Comparison of ENCODE assay signal across 8 cellular contexts in genomic region chr1:20508411-20508771, GRCh38. TPM values are rescaled to one million over a fixed set of nuclear protein-coding genes. Genes with fewer than 3 reads are reported as not detected.
A peak's percentile ranks its signal among the peaks of the same experiment; 100 is the strongest.
DNase-seq lines count a peak whose midpoint lies in the region; ATAC-seq and TF ChIP-seq lines count a peak whose summit lies in the region.

No MANE protein-coding gene starts in this region.

- 65% methylated on average over 5 of the region's 5 CpGs for WGBS in liver

- TF ChIP-seq CTCF in ascending aorta (IDR thresholded peaks at IDR 0.05) = no peak
- no peak for TF ChIP-seq CTCF in liver (IDR thresholded peaks at IDR 0.05; ENCODE audit: low read depth, low read length, missing input control)
- no peak for TF ChIP-seq CTCF in thoracic aorta (IDR thresholded peaks at IDR 0.05)

- no peaks in the 10 kb centered on the region for H3K27me3 Mint-ChIP-seq in activated CD8-positive, alpha-beta memory T cell treated with anti-CD3 and anti-CD28 coated beads, Interleukin-2, amount 10 ng/mL, durations not matched to agents 7 days and 5 days

- H3K27me3 ChIP-seq in ascending aorta (no peaks in the 10 kb centered on the region), liver (ENCODE audit: control insufficient read depth in 4 of 4, insufficient read depth in 4 of 4, low read length in 3 of 4) (peaks cover 0 to 2% (median 0%) of the 10 kb centered on the region in 4 donors), thoracic aorta (replicated peaks; ENCODE audit: insufficient read depth) (no peaks in the 10 kb centered on the region)

- H3K4me3 Mint-ChIP-seq in activated CD8-positive, alpha-beta memory T cell treated with anti-CD3 and anti-CD28 coated beads, Interleukin-2, amount 10 ng/mL, durations not matched to agents 7 days and 5 days = peak overlapping the region; percentile 87

- peaks cover 22% of the 10 kb centered on the region for H3K4me1 Mint-ChIP-seq in activated CD8-positive, alpha-beta memory T cell treated with anti-CD3 and anti-CD28 coated beads, Interleukin-2, amount 10 ng/mL, durations not matched to agents 7 days and 5 days

- DNase-seq in activated CD8-positive, alpha-beta memory T cell treated with anti-CD3 and anti-CD28 coated beads, Interleukin-2, amount 10 ng/mL, durations not matched to agents 7 days and 5 days = no peak
- DNase-seq in activated CD8-positive, alpha-beta memory T cell treated with anti-CD3 and anti-CD28 coated beads, Interleukin-2, amount 50 U/mL, for 48 hours = no peak
- no peak for DNase-seq in ascending aorta (ENCODE audit: low spot score in 2 of 2)
- DNase-seq in thoracic aorta (ENCODE audit: low spot score) = no peak
- DNase-seq in NCI-H226 = no peak

- H3K36me3 Mint-ChIP-seq in activated CD8-positive, alpha-beta memory T cell treated with anti-CD3 and anti-CD28 coated beads, Interleukin-2, amount 10 ng/mL, durations not matched to agents 7 days and 5 days = no peaks in the 10 kb centered on the region

- H3K27ac Mint-ChIP-seq in activated CD8-positive, alpha-beta memory T cell treated with anti-CD3 and anti-CD28 coated beads, Interleukin-2, amount 10 ng/mL, durations not matched to agents 7 days and 5 days = peak overlapping the region; percentile 87

- no peak for TF ChIP-seq RAD21 in liver (IDR thresholded peaks at IDR 0.05)

- peak overlapping the region; percentile 63 to 90 for H3K27ac ChIP-seq in ascending aorta
- peak overlapping the region in 1 of 2 donors; percentile 68 for H3K27ac ChIP-seq in liver (ENCODE audit: low read depth in 1 of 2, low read length in 2 of 2)
- peak overlapping the region; percentile 68 to 69 for H3K27ac ChIP-seq in thoracic aorta

- H3K4me3 ChIP-seq in ascending aorta (peak overlapping the region; percentile 72 to 98), liver (ENCODE audit: low read depth in 1 of 3, low read length in 3 of 3) (peak overlapping the region; percentile 73 to 93 (median 91)), thoracic aorta (peak overlapping the region; percentile 94)

- H3K36me3 ChIP-seq in ascending aorta (peaks cover 0 to 10% of the 10 kb centered on the region in 2 donors), liver (ENCODE audit: control insufficient read depth in 4 of 4, insufficient read depth in 3 of 4, low read depth in 1 of 4, low read length in 3 of 4) (no peaks in the 10 kb centered on the region), thoracic aorta (no peaks in the 10 kb centered on the region)

- no peaks in the 10 kb centered on the region for H3K9me3 Mint-ChIP-seq in activated CD8-positive, alpha-beta memory T cell treated with anti-CD3 and anti-CD28 coated beads, Interleukin-2, amount 10 ng/mL, durations not matched to agents 7 days and 5 days (ENCODE audit: low read depth)

- peak overlapping the region in 1 of 2 donors; percentile 47 for H3K9ac ChIP-seq in liver (ENCODE audit: low read depth in 1 of 2, low read length in 2 of 2)

- H3K4me1 ChIP-seq in ascending aorta = peaks cover 0 to 24% of the 10 kb centered on the region in 2 donors
- H3K4me1 ChIP-seq in liver (ENCODE audit: control insufficient read depth in 4 of 4, insufficient read depth in 4 of 4, low read length in 3 of 4) = peaks cover 1 to 27% (median 16%) of the 10 kb centered on the region in 4 donors
- peaks cover 8 to 24% of the 10 kb centered on the region in 2 donors for H3K4me1 ChIP-seq in thoracic aorta (ENCODE audit: control insufficient read depth in 1 of 2, low read depth in 2 of 2)

- CTCF ChIA-PET in activated CD8-positive, alpha-beta memory T cell treated with anti-CD3 and anti-CD28 coated beads, Interleukin-2, amount 10 ng/mL, durations not matched to agents 7 days and 5 days (lab: Charles Lee) = interaction anchor here (1.0 to 2.1 kb wide), 4 partner anchors 14 to 296 kb away, joined by 5 to 17 read pairs (median 8); partner anchors contain the start of gene DDOST

- no peaks in the 10 kb centered on the region for H3K9me3 ChIP-seq in ascending aorta
- no peaks in the 10 kb centered on the region for H3K9me3 ChIP-seq in liver (ENCODE audit: control insufficient read depth in 4 of 4, low read length in 3 of 4)
- no peaks in the 10 kb centered on the region for H3K9me3 ChIP-seq in thoracic aorta

- no peak for ATAC-seq in activated CD8-positive, alpha-beta memory T cell treated with anti-CD3 and anti-CD28 coated beads, Interleukin-2, amount 10 ng/mL, durations not matched to agents 7 days and 5 days
- ATAC-seq in thoracic aorta (ENCODE audit: insufficient number of reproducible peaks, low FRiP score, low read depth) (no peak), GM18867 (IDR thresholded peaks at IDR 0.05; ENCODE audit: unreplicated experiment) (no peak), GM19463 (IDR thresholded peaks at IDR 0.05; ENCODE audit: unreplicated experiment) (no peak)

- intact Hi-C loops in ascending aorta (cut with DNase I) = loop anchor here (1.0 kb wide), 3 partner anchors 22 to 153 kb away; partner anchors contain the start of genes CAMK2N1, DDOST and PINK1

TF ChIP-seq in liver, 16 proteins besides CTCF, POLR2A, EP300 and RAD21:
- TF ChIP-seq JUND (IDR thresholded peaks at IDR 0.05) (no peak), ZBTB33 (IDR thresholded peaks at IDR 0.05) (no peak), YY1 (IDR thresholded peaks at IDR 0.05) (no peak), GABPA (IDR thresholded peaks at IDR 0.05 in 1 of 2, conservative IDR thresholded peaks at IDR 0.05 in 1 of 2) (no peak), REST (IDR thresholded peaks at IDR 0.05) (no peak), SP1 (IDR thresholded peaks at IDR 0.05) (no peak), NR2F2 (IDR thresholded peaks at IDR 0.05) (no peak), HNF4A (conservative IDR thresholded peaks at IDR 0.05) (no peak), FOXA1 (IDR thresholded peaks at IDR 0.05) (no peak), TAF1 (conservative IDR thresholded peaks at IDR 0.05) (no peak), ATF3 (IDR thresholded peaks at IDR 0.05) (no peak), HNF4G (IDR thresholded peaks at IDR 0.05) (no peak), EGR1 (IDR thresholded peaks at IDR 0.05; ENCODE audit: low read depth in 2 of 2) (no peak), RXRA (IDR thresholded peaks at IDR 0.05) (no peak)
TF ChIP-seq in liver: peak in this region for 0.

RNA-seq across cellular contexts. Expression of gene MUL1, which starts 0.4 kb away (rescaled TPM):
- 10 to 100 TPM; 14.9 to 19.5 TPM for total RNA-seq in activated CD8-positive, alpha-beta memory T cell treated with anti-CD3 and anti-CD28 coated beads, Interleukin-2, amount 10 ng/mL, durations not matched to agents 7 days and 5 days
- 34.7 TPM for total RNA-seq in ascending aorta
- total RNA-seq in liver = 10 to 100 TPM in 1 of 2 donors, 1 to 10 TPM in 1; 9.5 to 17.1 TPM
- polyA plus RNA-seq in liver = 10 to 100 TPM; 16.6 to 19.4 TPM
- total RNA-seq in thoracic aorta = 10 to 100 TPM; 27.2 to 41.8 TPM

RNA-seq across cellular contexts. Expression of gene CAMK2N1, which starts 22.4 kb away (rescaled TPM):
- total RNA-seq in activated CD8-positive, alpha-beta memory T cell treated with anti-CD3 and anti-CD28 coated beads, Interleukin-2, amount 10 ng/mL, durations not matched to agents 7 days and 5 days = under 1 TPM; 0.47 to 0.82 TPM
- total RNA-seq in ascending aorta (1.9 TPM), liver (10 to 100 TPM; 12.3 to 13.0 TPM), thoracic aorta (10 to 100 TPM in 1 of 2 donors, 1 to 10 TPM in 1; 7.3 to 15.9 TPM)
- 10 to 100 TPM; 14.9 to 15.1 TPM for polyA plus RNA-seq in liver

RNA-seq across cellular contexts. Expression of gene FAM43B, which starts 44.0 kb away (rescaled TPM):
- total RNA-seq in activated CD8-positive, alpha-beta memory T cell treated with anti-CD3 and anti-CD28 coated beads, Interleukin-2, amount 10 ng/mL, durations not matched to agents 7 days and 5 days = not detected
- 0.75 TPM for total RNA-seq in ascending aorta
- under 1 TPM; 0.08 to 0.09 TPM for total RNA-seq in liver
- polyA plus RNA-seq in liver = under 1 TPM; 0.06 TPM
- 1 to 10 TPM in 1 of 2 donors, under 1 TPM in 1; 0.27 to 3.0 TPM for total RNA-seq in thoracic aorta
